8 cellular contexts compared by ENCODE assay signal in the genomic region with DNA sequence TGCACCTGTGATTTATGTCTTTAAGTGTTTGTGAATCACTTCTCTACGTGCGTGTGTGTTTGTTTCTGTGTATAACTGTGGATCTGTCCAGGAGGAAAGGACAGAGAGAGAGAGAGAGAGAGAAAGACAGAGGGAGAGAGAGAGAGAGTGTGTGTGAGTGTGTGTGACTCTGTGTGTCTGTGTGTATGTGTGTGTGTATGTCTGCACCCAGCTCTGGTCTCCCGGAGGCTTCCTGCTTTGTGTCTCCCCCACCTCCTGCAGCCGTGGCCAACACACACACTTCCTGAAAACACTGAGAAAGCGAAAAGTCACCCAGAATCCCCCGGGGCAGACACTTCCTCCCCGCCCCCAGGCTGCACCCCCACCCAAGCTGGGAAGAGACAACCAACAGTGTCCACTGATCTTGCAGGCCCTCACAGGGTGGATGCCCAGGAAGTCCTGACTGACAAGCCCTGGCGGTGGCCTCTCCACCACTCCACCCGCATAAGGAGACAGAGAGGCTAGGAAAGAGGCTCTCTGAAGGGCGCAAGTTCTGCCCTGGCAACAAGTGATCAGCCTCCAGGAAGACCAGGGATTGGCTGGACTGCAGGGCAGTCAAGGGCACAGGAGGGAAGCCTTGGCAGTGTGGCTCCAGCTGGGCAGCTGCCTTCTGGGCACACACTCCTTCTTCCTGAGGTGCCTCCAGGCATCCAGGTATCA. TPM values are rescaled to one million over a fixed set of nuclear protein-coding genes. Genes with fewer than 3 reads are reported as not detected.
A peak's percentile ranks its signal among the peaks of the same experiment; 100 is the strongest.
DNase-seq lines count a peak whose midpoint lies in the region; ATAC-seq and TF ChIP-seq lines count a peak whose summit lies in the region.

No MANE protein-coding gene starts in this region.

- intact Hi-C loops in mammary epithelial cell (cut with micrococcal nuclease): loop anchor here (10.0 kb wide), 1 partner anchor 203 kb away; no protein-coding TSS in a partner anchor

- peak overlapping the region; percentile 89 for H3K4me2 ChIP-seq in mammary epithelial cell (ENCODE audit: insufficient read depth, low read depth, low read length)

- H3K4me1 ChIP-seq in mammary epithelial cell (ENCODE audit: insufficient read depth, low read length): peaks cover 44% of the 10 kb centered on the region

- peak overlapping the region; percentile 66 for H3K4me3 ChIP-seq in WI38 (ENCODE audit: low read depth, low read length)
- peak overlapping the region; percentile 49 to 61 (median 58) for H3K4me3 ChIP-seq in mammary epithelial cell (replicated peaks in 1 of 3; ENCODE audit: insufficient read depth in 1 of 3, low read depth in 2 of 3, low read length in 3 of 3)
- peak overlapping the region; percentile 58 for H3K4me3 ChIP-seq in kidney epithelial cell (ENCODE audit: low read depth, low read length)

- no peaks in the 10 kb centered on the region for H3K9me3 ChIP-seq in mammary epithelial cell (replicated peaks; ENCODE audit: insufficient read depth, low read length)

- peak overlapping the region; percentile 55 for H3K27ac ChIP-seq in mammary epithelial cell (ENCODE audit: insufficient read depth, low read depth, low read length)

- H2AFZ ChIP-seq in mammary epithelial cell (ENCODE audit: low read depth, low read length): peak overlapping the region; percentile 82

- H3K27me3 ChIP-seq in mammary epithelial cell (ENCODE audit: insufficient read depth, low read length): no peaks in the 10 kb centered on the region
- no peaks in the 10 kb centered on the region for H3K27me3 ChIP-seq in kidney epithelial cell (ENCODE audit: control insufficient read depth, insufficient read depth, low read length)

- ATAC-seq in GM18861 (IDR thresholded peaks at IDR 0.05; ENCODE audit: unreplicated experiment) (peak; percentile 63), HG03066 (IDR thresholded peaks at IDR 0.05; ENCODE audit: low read depth, unreplicated experiment) (peak; percentile 75)

- dilution Hi-C loops in mammary epithelial cell (cut with HindIII; ENCODE audit: low sequenced_read_pairs): no loop called here

- peak; percentile 85 for DNase-seq in ACHN
- peak; percentile 84 for DNase-seq in NCI-H2171 treated with DMSO at 0.1 percent for 48 hours (lab: John Stamatoyannopoulos, UW)
- DNase-seq in mammary epithelial cell: peak; percentile 84
- peak; percentile 69 for DNase-seq in kidney epithelial cell (ENCODE audit: low read depth)
- DNase-seq in stimulated activated CD4-positive, alpha-beta T cell treated with anti-CD3 and anti-CD28 coated beads, Interleukin-12 subunit alpha, Interleukin-12 subunit beta, amount 100 ng/mL, for 48 hours (ENCODE audit: low read depth in 2 of 3, low spot score in 1 of 3): peak; percentile 71 to 82 (median 76)

- 0% methylated on average over 10 of the region's 10 CpGs for WGBS in mammary epithelial cell (ENCODE audit: low coverage, missing lambda C conversion rate)

- in situ Hi-C loops in ACHN (cut with HindIII; ENCODE audit: low pct_ligation_motif_present, low pct_unique_long_range_greater_than_20kb, low sequenced_read_pairs) (no loop called here), mammary epithelial cell (cut with MboI; ENCODE audit: low sequenced_read_pairs in 2 of 2) (loop anchor here (5.0 to 10.0 kb wide), 4 partner anchors 73 to 520 kb away; a partner anchor contains a TSS)

- CTCF ChIA-PET in mammary epithelial cell (lab: Charles Lee; ENCODE audit: low non-redundant PET): interaction anchor here (0.6 kb wide), 1 partner anchor 117 kb away, joined by 3 read pairs; no protein-coding TSS in a partner anchor

- peak overlapping the region; percentile 85 for H3K9ac ChIP-seq in mammary epithelial cell (ENCODE audit: insufficient read depth, low read length)

- BruUV-seq in mammary epithelial cell (replicated peaks; lab: Mats Ljungman, UMichigan): no TSS peak

- peaks cover 66% of the 10 kb centered on the region for H3K79me2 ChIP-seq in mammary epithelial cell (ENCODE audit: insufficient read depth, low read length)

- TF ChIP-seq CTCF in WI38 (IDR thresholded peaks at IDR 0.05; ENCODE audit: low read depth, low read length) (no peak), mammary epithelial cell (conservative IDR thresholded peaks at IDR 0.05 in 1 of 2, IDR thresholded peaks at IDR 0.05 in 1 of 2; ENCODE audit: extremely low read depth in 1 of 2, insufficient read depth in 1 of 2, low read depth in 1 of 2, low read length in 2 of 2) (no peak), kidney epithelial cell (IDR thresholded peaks at IDR 0.05; ENCODE audit: insufficient read depth, low read length, poor library complexity, severe bottlenecking) (no peak)

- H4K20me1 ChIP-seq in mammary epithelial cell (ENCODE audit: insufficient read depth, low read length): no peaks in the 10 kb centered on the region

- H3K36me3 ChIP-seq in mammary epithelial cell (ENCODE audit: insufficient read depth, low read length) (peaks cover 3% of the 10 kb centered on the region), kidney epithelial cell (ENCODE audit: control insufficient read depth, insufficient read depth, low read length) (peaks cover 1% of the 10 kb centered on the region)

RNA-seq across cellular contexts. Expression of a gene that starts 30.0 kb away (rescaled TPM):
- 10 to 100 TPM; 56.8 to 78.3 TPM for total RNA-seq in mammary epithelial cell
- polyA plus RNA-seq in mammary epithelial cell: 51.9 TPM
- 274 TPM for polyA minus RNA-seq in mammary epithelial cell
- 92.3 and 97.1 TPM in 2 replicates for total RNA-seq in kidney epithelial cell

RNA-seq across cellular contexts. Expression of a gene that starts 48.0 kb away (rescaled TPM):
- total RNA-seq in mammary epithelial cell (1 to 10 TPM in 1 of 2 donors, under 1 TPM in 1; 0.31 to 1.0 TPM), kidney epithelial cell (4.3 and 6.0 TPM in 2 replicates)
- polyA plus RNA-seq in mammary epithelial cell: 0.76 TPM
- polyA minus RNA-seq in mammary epithelial cell: 0.88 TPM

Comparison
In these comparisons a context has a peak if more than half of its experiments do, and no peak if none do; other contexts are left out.
1. Peak in every context shown above with its lines: DNase-seq, ATAC-seq, H3K4me3 ChIP-seq and H3K27ac ChIP-seq.